In the genomic region with DNA sequence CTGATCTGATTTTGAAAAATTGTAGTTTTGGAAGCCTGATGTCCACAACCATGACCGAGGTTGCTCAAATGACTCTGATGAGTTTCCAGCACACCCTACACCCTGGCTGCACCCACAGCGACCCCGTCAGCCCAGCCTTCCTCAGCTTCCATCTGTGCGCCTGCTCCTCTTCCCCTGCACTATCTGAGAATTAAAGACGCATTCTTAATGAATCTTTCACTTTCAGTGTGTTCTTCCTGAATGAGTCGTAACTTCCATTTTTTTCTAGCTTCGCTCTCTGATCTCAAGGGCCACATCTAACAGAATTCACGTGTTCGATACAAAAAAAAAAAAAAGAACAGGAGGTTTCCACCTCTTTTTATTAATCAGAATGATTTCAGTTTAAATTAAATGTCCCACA, we compare ENCODE assay signal across 8 cellular contexts. TPM values are rescaled to one million over a fixed set of nuclear protein-coding genes. Genes with fewer than 3 reads are reported as not detected.
DNase-seq lines count a peak whose midpoint lies in the region; ATAC-seq and TF ChIP-seq lines count a peak whose summit lies in the region.

No MANE protein-coding gene starts in this region.

- H3K9me3 Mint-ChIP-seq in dendritic cell treated with granulocyte-macrophage colony-stimulating factor and Interleukin-4, amounts not matched to agents 40 ng/mL and 50 ng/mL, for 4 days, result no peaks in the 10 kb centered on the region

- H3K4me1 Mint-ChIP-seq in dendritic cell treated with granulocyte-macrophage colony-stimulating factor and Interleukin-4, amounts not matched to agents 40 ng/mL and 50 ng/mL, for 4 days (ENCODE audit: low read depth), result peaks cover 32% of the 10 kb centered on the region

- no peak overlapping the region for H2AFZ ChIP-seq in PC-3 (ENCODE audit: low read length)

- no peaks in the 10 kb centered on the region for H3K36me3 ChIP-seq in SK-N-MC (ENCODE audit: insufficient read depth, low read length)
- H3K36me3 ChIP-seq in neutrophil, result no peaks in the 10 kb centered on the region
- no peaks in the 10 kb centered on the region for H3K36me3 ChIP-seq in PC-3 (ENCODE audit: low read depth, low read length)

- H3K9me3 ChIP-seq in SK-N-MC (ENCODE audit: low read depth, low read length) (no peaks in the 10 kb centered on the region), neutrophil (no peaks in the 10 kb centered on the region), PC-3 (ENCODE audit: low read length) (no peaks in the 10 kb centered on the region)

- BruUV-seq in PC-3 (replicated peaks; lab: Mats Ljungman, UMichigan), result no TSS peak

- no peaks in the 10 kb centered on the region for H3K27me3 Mint-ChIP-seq in dendritic cell treated with granulocyte-macrophage colony-stimulating factor and Interleukin-4, amounts not matched to agents 40 ng/mL and 50 ng/mL, for 4 days

- H3K9ac ChIP-seq in SK-N-MC (ENCODE audit: insufficient read length) (peak overlapping the region; percentile 46), PC-3 (ENCODE audit: low read length) (no peak overlapping the region)

- H3K4me3 Mint-ChIP-seq in dendritic cell treated with granulocyte-macrophage colony-stimulating factor and Interleukin-4, amounts not matched to agents 40 ng/mL and 50 ng/mL, for 4 days, result peak overlapping the region; percentile 59

- ATAC-seq in GM18519 (IDR thresholded peaks at IDR 0.05; ENCODE audit: low FRiP score, unreplicated experiment), result peak; percentile 37
- ATAC-seq in HG02870 (IDR thresholded peaks at IDR 0.05; ENCODE audit: unreplicated experiment), result peak; percentile 59
- ATAC-seq in PC-3, result no peak
- no peak for ATAC-seq in GM18873 (IDR thresholded peaks at IDR 0.05; ENCODE audit: low FRiP score, unreplicated experiment)

- H3K4me2 ChIP-seq in PC-3 (ENCODE audit: low read length), result no peak overlapping the region

- no peaks in the 10 kb centered on the region for H3F3A ChIP-seq in PC-3 (ENCODE audit: low read length, unreplicated experiment)

- H3K9me2 ChIP-seq in PC-3 (replicated peaks; ENCODE audit: low read length), result no peaks in the 10 kb centered on the region

- H3K36me3 Mint-ChIP-seq in dendritic cell treated with granulocyte-macrophage colony-stimulating factor and Interleukin-4, amounts not matched to agents 40 ng/mL and 50 ng/mL, for 4 days (ENCODE audit: low read depth), result peaks cover 23% of the 10 kb centered on the region

- H3K27ac Mint-ChIP-seq in dendritic cell treated with granulocyte-macrophage colony-stimulating factor and Interleukin-4, amounts not matched to agents 40 ng/mL and 50 ng/mL, for 4 days, result peak overlapping the region; percentile 81

- DNase-seq in SK-N-MC (ENCODE audit: low read depth, low spot score) (no peak), PC-3 (no peak), NCI-H345 treated with DMSO at 0.1 percent for 48 hours (lab: John Stamatoyannopoulos, UW; ENCODE audit: unreplicated experiment) (no peak)

- H3K4me3 ChIP-seq in SK-N-MC (peak overlapping the region; percentile 55), neutrophil (ENCODE audit: low read depth in 1 of 2, low read length in 1 of 2) (peak overlapping the region; percentile 46 to 62), PC-3 (ENCODE audit: low read length) (no peak overlapping the region)

- POLR2A ChIA-PET in PC-3 (lab: Charles Lee; ENCODE audit: unreplicated experiment), result interaction anchor here (0.6 kb wide), 1 partner anchor 65 kb away, joined by 9 read pairs; no protein-coding TSS in a partner anchor

- intact Hi-C loops in dendritic cell treated with granulocyte-macrophage colony-stimulating factor and Interleukin-4, amounts not matched to agents 40 ng/mL and 50 ng/mL, for 4 days (cut with micrococcal nuclease), result no loop called here
- intact Hi-C loops in PC-3 (cut with micrococcal nuclease), result no loop called here

- CTCF ChIA-PET in PC-3 (lab: Charles Lee), result no interaction called here

- H3K27me3 ChIP-seq in neutrophil (no peaks in the 10 kb centered on the region), PC-3 (ENCODE audit: low read length) (no peaks in the 10 kb centered on the region)

- TF ChIP-seq CTCF in neutrophil (IDR thresholded peaks at IDR 0.05), result no peak
- no peak for TF ChIP-seq CTCF in PC-3 (conservative IDR thresholded peaks at IDR 0.05; ENCODE audit: low read depth, low read length)

- H3K79me2 ChIP-seq in PC-3 (ENCODE audit: low read length), result no peaks in the 10 kb centered on the region

- H3K4me1 ChIP-seq in neutrophil (ENCODE audit: control insufficient read depth in 1 of 2, insufficient read depth in 1 of 2, low read depth in 1 of 2, low read length in 1 of 2) (peaks cover 5 to 17% of the 10 kb centered on the region in 2 experiments), PC-3 (ENCODE audit: insufficient read depth, low read length) (no peaks in the 10 kb centered on the region)

- no peaks in the 10 kb centered on the region for H4K20me1 ChIP-seq in PC-3 (ENCODE audit: low read length)

- peak overlapping the region; percentile 8; the same call in 1 of the 2 replicates for H3K27ac ChIP-seq in SK-N-MC
- H3K27ac ChIP-seq in neutrophil, result peak overlapping the region; percentile 73
- H3K27ac ChIP-seq in PC-3 (ENCODE audit: low read length), result no peak overlapping the region

RNA-seq across cellular contexts. Expression of a gene that starts 21.3 kb away (rescaled TPM):
- total RNA-seq in PC-3 (2014; rRNA removed), result 26.0 and 31.8 TPM in 2 replicates

Comparison
In these comparisons a context has a peak if more than half of its experiments do, and no peak if none do; other contexts are left out.
1. ATAC-seq: peak in GM18519 (single experiment) and HG02870 (single experiment); none in PC-3 (single experiment) and GM18873 (single experiment).